8 cellular contexts compared by ENCODE assay signal in the genomic region with DNA sequence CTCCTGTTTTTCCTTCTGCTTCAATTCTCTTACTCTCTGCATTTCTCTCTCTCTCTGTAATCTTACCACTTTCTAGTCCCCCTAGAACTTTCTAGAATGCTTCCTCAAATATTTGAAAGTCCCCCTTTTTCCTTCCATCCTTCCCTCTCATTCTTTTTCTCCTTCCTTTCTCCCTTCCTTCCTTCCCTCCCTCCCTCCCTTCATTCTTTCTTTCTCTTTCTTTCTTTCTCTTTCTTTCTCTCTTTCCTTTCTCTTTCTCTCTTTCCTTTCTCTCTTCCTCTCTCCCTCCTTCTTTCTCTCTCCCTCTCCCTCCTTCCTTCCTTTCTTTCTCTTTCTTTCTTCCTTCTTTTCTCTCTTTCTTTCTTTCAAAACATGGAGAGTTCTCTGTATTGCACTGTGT.
"Had no signal": no experiment of that assay in that cellular context is flagged by ENCODE, and none has a peak within 500 bp of the region (broad histone marks: within the 10 kb centered on the region; RNA-seq: fewer than 3 reads in every experiment).

No MANE protein-coding gene starts in this region.

- ATAC-seq: HepG2 had no signal

- FAIRE-seq: HepG2, HTR-8/SVneo had no signal

- H3K4me3 Mint-ChIP-seq: IgD-negative memory B cell had no signal

- H3K27ac ChIP-seq: HL-60, KMS-11 had no signal

- H3K36me3 Mint-ChIP-seq: IgD-negative memory B cell had no signal

- H3K4me2 ChIP-seq: KMS-11 had no signal

- H3K4me1 Mint-ChIP-seq: IgD-negative memory B cell had no signal

- DNase-seq: IMR-90, KBM-7, KG1 had no signal

- H3K9ac ChIP-seq: KMS-11 had no signal

- H3K27ac Mint-ChIP-seq: IgD-negative memory B cell had no signal
